ENCODE assay signal across 1 cellular context in the genomic region with DNA sequence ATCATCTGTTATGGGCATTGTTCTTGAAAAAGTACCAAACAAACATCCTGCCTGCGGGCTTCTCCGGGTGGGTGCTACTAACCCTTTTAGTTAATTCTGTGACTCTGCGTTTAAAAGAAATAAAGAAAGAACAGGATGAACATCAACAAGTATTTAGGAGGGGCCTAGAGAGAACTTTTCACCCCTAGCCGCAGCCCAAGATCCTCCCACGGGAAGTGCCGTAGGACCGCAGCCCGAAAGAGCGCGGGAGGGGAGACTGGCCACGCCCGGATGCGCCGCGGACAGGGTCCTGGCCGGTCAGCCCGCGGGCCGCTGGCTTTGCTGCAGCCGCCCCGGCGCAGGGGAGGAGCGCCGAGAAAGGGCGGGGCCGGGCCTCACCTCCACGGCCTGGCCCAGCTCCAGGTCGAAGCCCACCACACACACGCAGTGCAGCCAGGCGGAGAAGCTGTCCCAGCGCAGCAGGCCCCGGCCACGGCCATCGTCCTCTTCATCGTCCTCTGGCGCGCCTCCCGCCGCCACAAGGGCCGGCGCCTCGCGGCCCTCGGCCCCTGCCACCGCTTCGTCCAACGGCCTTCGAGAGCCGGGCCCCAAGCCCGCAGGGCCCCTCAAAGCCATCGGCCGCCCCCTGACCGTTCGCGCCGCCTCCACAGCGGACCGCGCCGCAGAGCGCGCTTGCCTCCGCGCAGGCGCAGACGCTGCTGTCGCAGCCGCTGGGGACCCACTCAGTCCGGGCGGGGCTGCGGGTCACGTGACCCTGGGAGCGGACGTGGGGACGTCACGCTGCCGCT.
A peak's percentile ranks its signal among the peaks of the same experiment; 100 is the strongest.
TF ChIP-seq lines count a peak whose summit lies in the region.

A gene with protein sequence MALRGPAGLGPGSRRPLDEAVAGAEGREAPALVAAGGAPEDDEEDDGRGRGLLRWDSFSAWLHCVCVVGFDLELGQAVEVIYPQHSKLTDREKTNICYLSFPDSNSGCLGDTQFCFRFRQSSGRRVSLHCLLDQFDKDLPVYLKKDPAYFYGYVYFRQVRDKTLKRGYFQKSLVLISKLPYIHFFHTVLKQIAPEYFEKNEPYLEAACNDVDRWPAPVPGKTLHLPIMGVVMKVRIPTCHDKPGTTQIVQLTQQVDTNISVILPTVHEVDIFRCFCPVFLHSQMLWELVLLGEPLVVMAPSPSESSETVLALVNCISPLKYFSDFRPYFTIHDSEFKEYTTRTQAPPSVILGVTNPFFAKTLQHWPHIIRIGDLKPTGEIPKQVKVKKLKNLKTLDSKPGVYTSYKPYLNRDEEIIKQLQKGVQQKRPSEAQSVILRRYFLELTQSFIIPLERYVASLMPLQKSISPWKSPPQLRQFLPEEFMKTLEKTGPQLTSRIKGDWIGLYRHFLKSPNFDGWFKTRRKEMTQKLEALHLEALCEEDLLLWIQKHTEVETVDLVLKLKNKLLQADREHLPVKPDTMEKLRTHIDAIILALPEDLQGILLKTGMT (minus strand): TSS at position 674 of the 788 bp plus-strand sequence. CDS start 59 bp downstream, at position 615.

TF ChIP-seq in HepG2, 621 proteins besides CTCF, POLR2A, EP300 and RAD21 (continued from another document and continues in another):
- TF ChIP-seq, protein P1, sequence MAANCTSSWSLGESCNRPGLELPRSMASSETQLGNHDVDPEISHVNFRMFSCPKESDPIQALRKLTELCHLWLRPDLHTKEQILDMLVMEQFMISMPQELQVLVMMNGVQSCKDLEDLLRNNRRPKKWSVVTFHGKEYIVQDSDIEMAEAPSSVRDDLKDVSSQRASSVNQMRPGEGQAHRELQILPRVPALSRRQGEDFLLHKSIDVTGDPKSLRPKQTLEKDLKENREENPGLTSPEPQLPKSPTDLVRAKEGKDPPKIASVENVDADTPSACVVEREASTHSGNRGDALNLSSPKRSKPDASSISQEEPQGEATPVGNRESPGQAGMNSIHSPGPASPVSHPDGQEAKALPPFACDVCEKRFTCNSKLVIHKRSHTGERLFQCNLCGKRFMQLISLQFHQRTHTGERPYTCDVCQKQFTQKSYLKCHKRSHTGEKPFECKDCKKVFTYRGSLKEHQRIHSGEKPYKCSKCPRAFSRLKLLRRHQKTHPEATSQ (CRISPR knock-in tag; IDR thresholded peaks at IDR 0.05; ENCODE audit: borderline replicate concordance) = no peak
- TF ChIP-seq ZNF20 (CRISPR knock-in tag; IDR thresholded peaks at IDR 0.05) (no peak), BCL6 (CRISPR knock-in tag; IDR thresholded peaks at IDR 0.05) (no peak), PHF20 (CRISPR knock-in tag; IDR thresholded peaks at IDR 0.05) (peak; percentile 83), ZNF775 (CRISPR knock-in tag; IDR thresholded peaks at IDR 0.05; ENCODE audit: borderline replicate concordance) (no peak), KDM4B (CRISPR knock-in tag; IDR thresholded peaks at IDR 0.05) (no peak), KDM5B (CRISPR knock-in tag; IDR thresholded peaks at IDR 0.05; ENCODE audit: borderline replicate concordance) (peak; percentile 99), ZNF468 (CRISPR knock-in tag; IDR thresholded peaks at IDR 0.05) (0 out of 2 replicates have a peak, but pooled peaks have one; percentile 51), TMF1 (CRISPR knock-in tag; IDR thresholded peaks at IDR 0.05; ENCODE audit: low read depth) (0 out of 2 replicates have a peak, but pooled peaks have one; percentile 26), STAG1 (CRISPR knock-in tag; IDR thresholded peaks at IDR 0.05) (peak; percentile 26), HNF4G (IDR thresholded peaks at IDR 0.05; ENCODE audit: borderline replicate concordance, low read depth, low read length) (no peak), HNF4G (CRISPR knock-in tag; IDR thresholded peaks at IDR 0.05; ENCODE audit: borderline replicate concordance, low read depth) (peak; percentile 70; the same call in 1 of the 2 replicates), ZNF333 (CRISPR knock-in tag; IDR thresholded peaks at IDR 0.05; ENCODE audit: borderline replicate concordance) (peak; percentile 86; the same call in 1 of the 2 replicates), RELA (CRISPR knock-in tag; IDR thresholded peaks at IDR 0.05) (no peak), HDAC2 (CRISPR knock-in tag; IDR thresholded peaks at IDR 0.05) (peak; percentile 50), ZNF782 (CRISPR knock-in tag; IDR thresholded peaks at IDR 0.05; ENCODE audit: borderline replicate concordance) (peak; percentile 89; the same call in 1 of the 2 replicates), KAT7 (CRISPR knock-in tag; IDR thresholded peaks at IDR 0.05; ENCODE audit: borderline replicate concordance) (peak; percentile 90; the same call in 1 of the 2 replicates), PRMT3 (CRISPR knock-in tag; IDR thresholded peaks at IDR 0.05; ENCODE audit: borderline replicate concordance, low read depth) (peak; percentile 88; the same call in 1 of the 2 replicates), ZNF792 (CRISPR knock-in tag; IDR thresholded peaks at IDR 0.05) (0 out of 2 replicates have a peak, but pooled peaks have one; percentile 63), ZNF749 (CRISPR knock-in tag; IDR thresholded peaks at IDR 0.05; ENCODE audit: borderline replicate concordance) (peak; percentile 97), KMT2A (CRISPR knock-in tag; IDR thresholded peaks at IDR 0.05) (no peak; the same call in 1 of the 2 replicates), KLF16 (CRISPR knock-in tag; IDR thresholded peaks at IDR 0.05) (peak in 1 of 2 experiments; percentile 86; a peak in 1 of 4 replicates), SALL2 (CRISPR knock-in tag; IDR thresholded peaks at IDR 0.05) (peak; percentile 96)
- TF ChIP-seq, protein P2, sequence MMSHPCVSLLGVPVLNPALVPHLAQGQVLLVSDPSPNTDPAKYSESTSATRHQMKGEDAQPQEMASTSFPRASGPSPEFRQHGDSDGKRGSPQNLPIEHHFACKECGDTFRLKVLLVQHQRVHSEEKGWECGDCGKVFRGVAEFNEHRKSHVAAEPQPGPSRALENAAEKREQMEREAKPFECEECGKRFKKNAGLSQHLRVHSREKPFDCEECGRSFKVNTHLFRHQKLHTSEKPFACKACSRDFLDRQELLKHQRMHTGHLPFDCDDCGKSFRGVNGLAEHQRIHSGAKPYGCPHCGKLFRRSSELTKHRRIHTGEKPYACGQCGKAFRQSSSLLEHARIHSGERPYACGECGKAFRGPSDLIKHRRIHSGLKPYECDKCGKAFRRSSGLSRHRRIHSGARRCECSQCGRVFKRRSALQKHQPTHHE (CRISPR knock-in tag; IDR thresholded peaks at IDR 0.05; ENCODE audit: borderline replicate concordance) = peak; percentile 47; the same call in 1 of the 2 replicates
- TF ChIP-seq, protein P3, sequence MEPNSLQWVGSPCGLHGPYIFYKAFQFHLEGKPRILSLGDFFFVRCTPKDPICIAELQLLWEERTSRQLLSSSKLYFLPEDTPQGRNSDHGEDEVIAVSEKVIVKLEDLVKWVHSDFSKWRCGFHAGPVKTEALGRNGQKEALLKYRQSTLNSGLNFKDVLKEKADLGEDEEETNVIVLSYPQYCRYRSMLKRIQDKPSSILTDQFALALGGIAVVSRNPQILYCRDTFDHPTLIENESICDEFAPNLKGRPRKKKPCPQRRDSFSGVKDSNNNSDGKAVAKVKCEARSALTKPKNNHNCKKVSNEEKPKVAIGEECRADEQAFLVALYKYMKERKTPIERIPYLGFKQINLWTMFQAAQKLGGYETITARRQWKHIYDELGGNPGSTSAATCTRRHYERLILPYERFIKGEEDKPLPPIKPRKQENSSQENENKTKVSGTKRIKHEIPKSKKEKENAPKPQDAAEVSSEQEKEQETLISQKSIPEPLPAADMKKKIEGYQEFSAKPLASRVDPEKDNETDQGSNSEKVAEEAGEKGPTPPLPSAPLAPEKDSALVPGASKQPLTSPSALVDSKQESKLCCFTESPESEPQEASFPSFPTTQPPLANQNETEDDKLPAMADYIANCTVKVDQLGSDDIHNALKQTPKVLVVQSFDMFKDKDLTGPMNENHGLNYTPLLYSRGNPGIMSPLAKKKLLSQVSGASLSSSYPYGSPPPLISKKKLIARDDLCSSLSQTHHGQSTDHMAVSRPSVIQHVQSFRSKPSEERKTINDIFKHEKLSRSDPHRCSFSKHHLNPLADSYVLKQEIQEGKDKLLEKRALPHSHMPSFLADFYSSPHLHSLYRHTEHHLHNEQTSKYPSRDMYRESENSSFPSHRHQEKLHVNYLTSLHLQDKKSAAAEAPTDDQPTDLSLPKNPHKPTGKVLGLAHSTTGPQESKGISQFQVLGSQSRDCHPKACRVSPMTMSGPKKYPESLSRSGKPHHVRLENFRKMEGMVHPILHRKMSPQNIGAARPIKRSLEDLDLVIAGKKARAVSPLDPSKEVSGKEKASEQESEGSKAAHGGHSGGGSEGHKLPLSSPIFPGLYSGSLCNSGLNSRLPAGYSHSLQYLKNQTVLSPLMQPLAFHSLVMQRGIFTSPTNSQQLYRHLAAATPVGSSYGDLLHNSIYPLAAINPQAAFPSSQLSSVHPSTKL (CRISPR knock-in tag; IDR thresholded peaks at IDR 0.05) = 0 out of 2 replicates have a peak, but pooled peaks have one; percentile 33
- TF ChIP-seq, protein P4, sequence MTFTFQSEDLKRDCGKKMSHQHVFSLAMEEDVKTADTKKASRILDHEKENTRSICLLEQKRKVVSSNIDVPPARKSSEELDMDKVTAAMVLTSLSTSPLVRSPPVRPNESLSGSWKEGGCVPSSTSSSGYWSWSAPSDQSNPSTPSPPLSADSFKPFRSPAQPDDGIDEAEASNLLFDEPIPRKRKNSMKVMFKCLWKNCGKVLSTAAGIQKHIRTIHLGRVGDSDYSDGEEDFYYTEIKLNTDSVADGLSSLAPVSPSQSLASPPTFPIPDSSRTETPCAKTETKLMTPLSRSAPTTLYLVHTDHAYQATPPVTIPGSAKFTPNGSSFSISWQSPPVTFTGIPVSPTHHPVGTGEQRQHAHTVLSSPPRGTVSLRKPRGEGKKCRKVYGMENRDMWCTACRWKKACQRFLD (CRISPR knock-in tag; IDR thresholded peaks at IDR 0.05; ENCODE audit: borderline replicate concordance) = peak; percentile 93; the same call in 1 of the 2 replicates
- TF ChIP-seq, protein P5, sequence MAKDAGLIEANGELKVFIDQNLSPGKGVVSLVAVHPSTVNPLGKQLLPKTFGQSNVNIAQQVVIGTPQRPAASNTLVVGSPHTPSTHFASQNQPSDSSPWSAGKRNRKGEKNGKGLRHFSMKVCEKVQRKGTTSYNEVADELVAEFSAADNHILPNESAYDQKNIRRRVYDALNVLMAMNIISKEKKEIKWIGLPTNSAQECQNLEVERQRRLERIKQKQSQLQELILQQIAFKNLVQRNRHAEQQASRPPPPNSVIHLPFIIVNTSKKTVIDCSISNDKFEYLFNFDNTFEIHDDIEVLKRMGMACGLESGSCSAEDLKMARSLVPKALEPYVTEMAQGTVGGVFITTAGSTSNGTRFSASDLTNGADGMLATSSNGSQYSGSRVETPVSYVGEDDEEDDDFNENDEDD (CRISPR knock-in tag; IDR thresholded peaks at IDR 0.05; ENCODE audit: borderline replicate concordance) = peak; percentile 91
- TF ChIP-seq, protein P6, sequence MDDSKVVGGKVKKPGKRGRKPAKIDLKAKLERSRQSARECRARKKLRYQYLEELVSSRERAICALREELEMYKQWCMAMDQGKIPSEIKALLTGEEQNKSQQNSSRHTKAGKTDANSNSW (CRISPR knock-in tag; IDR thresholded peaks at IDR 0.05; ENCODE audit: borderline replicate concordance) = no peak; the same call in 1 of the 2 replicates
- TF ChIP-seq, protein P7, sequence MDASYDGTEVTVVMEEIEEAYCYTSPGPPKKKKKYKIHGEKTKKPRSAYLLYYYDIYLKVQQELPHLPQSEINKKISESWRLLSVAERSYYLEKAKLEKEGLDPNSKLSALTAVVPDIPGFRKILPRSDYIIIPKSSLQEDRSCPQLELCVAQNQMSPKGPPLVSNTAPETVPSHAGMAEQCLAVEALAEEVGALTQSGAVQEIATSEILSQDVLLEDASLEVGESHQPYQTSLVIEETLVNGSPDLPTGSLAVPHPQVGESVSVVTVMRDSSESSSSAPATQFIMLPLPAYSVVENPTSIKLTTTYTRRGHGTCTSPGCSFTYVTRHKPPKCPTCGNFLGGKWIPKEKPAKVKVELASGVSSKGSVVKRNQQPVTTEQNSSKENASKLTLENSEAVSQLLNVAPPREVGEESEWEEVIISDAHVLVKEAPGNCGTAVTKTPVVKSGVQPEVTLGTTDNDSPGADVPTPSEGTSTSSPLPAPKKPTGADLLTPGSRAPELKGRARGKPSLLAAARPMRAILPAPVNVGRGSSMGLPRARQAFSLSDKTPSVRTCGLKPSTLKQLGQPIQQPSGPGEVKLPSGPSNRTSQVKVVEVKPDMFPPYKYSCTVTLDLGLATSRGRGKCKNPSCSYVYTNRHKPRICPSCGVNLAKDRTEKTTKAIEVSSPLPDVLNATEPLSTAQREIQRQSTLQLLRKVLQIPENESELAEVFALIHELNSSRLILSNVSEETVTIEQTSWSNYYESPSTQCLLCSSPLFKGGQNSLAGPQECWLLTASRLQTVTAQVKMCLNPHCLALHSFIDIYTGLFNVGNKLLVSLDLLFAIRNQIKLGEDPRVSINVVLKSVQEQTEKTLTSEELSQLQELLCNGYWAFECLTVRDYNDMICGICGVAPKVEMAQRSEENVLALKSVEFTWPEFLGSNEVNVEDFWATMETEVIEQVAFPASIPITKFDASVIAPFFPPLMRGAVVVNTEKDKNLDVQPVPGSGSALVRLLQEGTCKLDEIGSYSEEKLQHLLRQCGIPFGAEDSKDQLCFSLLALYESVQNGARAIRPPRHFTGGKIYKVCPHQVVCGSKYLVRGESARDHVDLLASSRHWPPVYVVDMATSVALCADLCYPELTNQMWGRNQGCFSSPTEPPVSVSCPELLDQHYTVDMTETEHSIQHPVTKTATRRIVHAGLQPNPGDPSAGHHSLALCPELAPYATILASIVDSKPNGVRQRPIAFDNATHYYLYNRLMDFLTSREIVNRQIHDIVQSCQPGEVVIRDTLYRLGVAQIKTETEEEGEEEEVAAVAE (CRISPR knock-in tag; IDR thresholded peaks at IDR 0.05; ENCODE audit: borderline replicate concordance) = 0 out of 2 replicates have a peak, but pooled peaks have one; percentile 28
- TF ChIP-seq, protein P8, sequence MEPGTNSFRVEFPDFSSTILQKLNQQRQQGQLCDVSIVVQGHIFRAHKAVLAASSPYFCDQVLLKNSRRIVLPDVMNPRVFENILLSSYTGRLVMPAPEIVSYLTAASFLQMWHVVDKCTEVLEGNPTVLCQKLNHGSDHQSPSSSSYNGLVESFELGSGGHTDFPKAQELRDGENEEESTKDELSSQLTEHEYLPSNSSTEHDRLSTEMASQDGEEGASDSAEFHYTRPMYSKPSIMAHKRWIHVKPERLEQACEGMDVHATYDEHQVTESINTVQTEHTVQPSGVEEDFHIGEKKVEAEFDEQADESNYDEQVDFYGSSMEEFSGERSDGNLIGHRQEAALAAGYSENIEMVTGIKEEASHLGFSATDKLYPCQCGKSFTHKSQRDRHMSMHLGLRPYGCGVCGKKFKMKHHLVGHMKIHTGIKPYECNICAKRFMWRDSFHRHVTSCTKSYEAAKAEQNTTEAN (CRISPR knock-in tag; conservative IDR thresholded peaks at IDR 0.05) = peak; percentile 15; the same call in 1 of the 2 replicates
- TF ChIP-seq, protein P9, sequence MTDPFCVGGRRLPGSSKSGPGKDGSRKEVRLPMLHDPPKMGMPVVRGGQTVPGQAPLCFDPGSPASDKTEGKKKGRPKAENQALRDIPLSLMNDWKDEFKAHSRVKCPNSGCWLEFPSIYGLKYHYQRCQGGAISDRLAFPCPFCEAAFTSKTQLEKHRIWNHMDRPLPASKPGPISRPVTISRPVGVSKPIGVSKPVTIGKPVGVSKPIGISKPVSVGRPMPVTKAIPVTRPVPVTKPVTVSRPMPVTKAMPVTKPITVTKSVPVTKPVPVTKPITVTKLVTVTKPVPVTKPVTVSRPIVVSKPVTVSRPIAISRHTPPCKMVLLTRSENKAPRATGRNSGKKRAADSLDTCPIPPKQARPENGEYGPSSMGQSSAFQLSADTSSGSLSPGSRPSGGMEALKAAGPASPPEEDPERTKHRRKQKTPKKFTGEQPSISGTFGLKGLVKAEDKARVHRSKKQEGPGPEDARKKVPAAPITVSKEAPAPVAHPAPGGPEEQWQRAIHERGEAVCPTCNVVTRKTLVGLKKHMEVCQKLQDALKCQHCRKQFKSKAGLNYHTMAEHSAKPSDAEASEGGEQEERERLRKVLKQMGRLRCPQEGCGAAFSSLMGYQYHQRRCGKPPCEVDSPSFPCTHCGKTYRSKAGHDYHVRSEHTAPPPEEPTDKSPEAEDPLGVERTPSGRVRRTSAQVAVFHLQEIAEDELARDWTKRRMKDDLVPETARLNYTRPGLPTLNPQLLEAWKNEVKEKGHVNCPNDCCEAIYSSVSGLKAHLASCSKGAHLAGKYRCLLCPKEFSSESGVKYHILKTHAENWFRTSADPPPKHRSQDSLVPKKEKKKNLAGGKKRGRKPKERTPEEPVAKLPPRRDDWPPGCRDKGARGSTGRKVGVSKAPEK (CRISPR knock-in tag; IDR thresholded peaks at IDR 0.05; ENCODE audit: borderline replicate concordance) = no peak
